In the genomic region with DNA sequence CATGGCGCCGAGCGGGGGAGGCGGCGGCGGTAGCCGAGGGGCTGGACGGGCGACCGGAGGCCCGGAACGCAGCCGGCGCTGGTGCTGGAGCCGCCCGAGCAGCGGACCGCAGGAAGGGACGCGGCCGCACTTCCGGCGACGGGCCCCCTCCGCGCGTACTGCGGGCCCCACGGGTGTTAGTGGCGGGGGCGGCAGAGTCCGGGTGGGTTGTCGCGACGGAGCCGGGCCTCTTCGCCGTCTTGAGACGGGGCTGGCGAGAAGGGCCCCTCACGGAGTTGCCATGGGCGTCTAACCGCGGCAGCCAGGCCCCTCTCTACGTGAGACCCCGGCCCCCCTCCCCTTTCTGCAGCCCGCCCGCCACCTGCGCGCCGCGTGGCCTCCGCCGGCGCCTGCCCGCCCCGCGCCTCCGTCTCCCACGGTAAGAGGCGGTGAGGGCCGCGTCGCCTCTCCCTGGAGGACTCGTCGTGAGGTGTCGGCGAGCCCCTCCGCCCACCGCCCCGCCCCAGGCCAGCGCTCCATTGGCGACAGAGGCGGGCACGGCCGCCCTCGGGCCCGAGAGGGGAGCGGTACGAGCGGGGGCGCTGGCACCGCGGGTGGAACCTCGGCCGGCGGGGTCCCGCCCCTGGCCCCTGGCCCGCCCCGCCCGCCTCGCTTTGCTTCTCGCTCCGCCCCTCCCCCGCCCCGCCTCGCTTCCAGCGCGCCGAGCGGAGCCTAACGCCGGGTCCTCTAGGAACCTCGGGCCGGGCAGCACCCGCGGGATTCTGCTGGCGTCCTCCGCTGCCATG, we compare ENCODE assay signal across 1 cellular context.
TF ChIP-seq lines count a peak whose summit lies in the region.

A gene with protein sequence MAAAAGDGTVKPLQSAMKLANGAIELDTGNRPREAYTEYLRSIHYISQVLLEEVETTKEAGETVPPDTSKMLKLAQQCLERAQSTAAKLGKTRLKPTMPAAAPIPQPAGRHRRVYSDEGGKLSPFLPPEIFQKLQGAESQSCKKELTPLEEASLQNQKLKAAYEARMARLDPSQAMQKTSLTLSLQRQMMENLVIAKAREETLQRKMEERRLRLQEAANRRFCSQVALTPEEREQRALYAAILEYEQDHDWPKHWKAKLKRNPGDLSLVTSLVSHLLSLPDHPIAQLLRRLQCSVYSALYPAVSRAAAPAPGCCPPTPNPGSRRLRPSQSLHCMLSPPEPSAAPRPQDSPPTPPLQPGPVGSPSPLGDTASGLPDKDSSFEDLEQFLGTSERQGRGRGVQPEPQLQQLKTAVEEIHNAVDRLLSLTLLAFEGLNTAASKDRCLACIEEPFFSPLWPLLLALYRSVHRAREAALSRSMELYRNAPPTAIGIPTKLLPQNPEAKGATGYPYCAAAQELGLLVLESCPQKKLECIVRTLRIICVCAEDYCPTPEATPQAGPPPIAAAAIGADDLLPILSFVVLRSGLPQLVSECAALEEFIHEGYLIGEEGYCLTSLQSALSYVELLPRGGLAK (minus strand): TSS at position 40 of the 785 bp plus-strand sequence. CDS start 37 bp downstream, at position 3.
A gene with protein sequence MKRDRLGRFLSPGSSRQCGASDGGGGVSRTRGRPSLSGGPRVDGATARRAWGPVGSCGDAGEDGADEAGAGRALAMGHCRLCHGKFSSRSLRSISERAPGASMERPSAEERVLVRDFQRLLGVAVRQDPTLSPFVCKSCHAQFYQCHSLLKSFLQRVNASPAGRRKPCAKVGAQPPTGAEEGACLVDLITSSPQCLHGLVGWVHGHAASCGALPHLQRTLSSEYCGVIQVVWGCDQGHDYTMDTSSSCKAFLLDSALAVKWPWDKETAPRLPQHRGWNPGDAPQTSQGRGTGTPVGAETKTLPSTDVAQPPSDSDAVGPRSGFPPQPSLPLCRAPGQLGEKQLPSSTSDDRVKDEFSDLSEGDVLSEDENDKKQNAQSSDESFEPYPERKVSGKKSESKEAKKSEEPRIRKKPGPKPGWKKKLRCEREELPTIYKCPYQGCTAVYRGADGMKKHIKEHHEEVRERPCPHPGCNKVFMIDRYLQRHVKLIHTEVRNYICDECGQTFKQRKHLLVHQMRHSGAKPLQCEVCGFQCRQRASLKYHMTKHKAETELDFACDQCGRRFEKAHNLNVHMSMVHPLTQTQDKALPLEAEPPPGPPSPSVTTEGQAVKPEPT (plus strand): TSS at position 679 of the 785 bp plus-strand sequence. CDS start 104 bp downstream, at position 783.

TF ChIP-seq in K562, 482 proteins besides CTCF, POLR2A, EP300 and RAD21 (continued from another document and continues in another):
- TF ChIP-seq, protein P1, sequence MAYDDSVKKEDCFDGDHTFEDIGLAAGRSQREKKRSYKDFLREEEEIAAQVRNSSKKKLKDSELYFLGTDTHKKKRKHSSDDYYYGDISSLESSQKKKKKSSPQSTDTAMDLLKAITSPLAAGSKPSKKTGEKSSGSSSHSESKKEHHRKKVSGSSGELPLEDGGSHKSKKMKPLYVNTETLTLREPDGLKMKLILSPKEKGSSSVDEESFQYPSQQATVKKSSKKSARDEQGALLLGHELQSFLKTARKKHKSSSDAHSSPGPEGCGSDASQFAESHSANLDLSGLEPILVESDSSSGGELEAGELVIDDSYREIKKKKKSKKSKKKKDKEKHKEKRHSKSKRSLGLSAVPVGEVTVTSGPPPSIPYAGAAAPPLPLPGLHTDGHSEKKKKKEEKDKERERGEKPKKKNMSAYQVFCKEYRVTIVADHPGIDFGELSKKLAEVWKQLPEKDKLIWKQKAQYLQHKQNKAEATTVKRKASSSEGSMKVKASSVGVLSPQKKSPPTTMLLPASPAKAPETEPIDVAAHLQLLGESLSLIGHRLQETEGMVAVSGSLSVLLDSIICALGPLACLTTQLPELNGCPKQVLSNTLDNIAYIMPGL (CRISPR knock-in tag; IDR thresholded peaks at IDR 0.05), result peak; percentile 71; the same call in 1 of the 2 replicates
- peak; percentile 82; the same call in 1 of the 2 replicates for TF ChIP-seq KLF13 (tag; IDR thresholded peaks at IDR 0.05; ENCODE audit: borderline replicate concordance, low read depth)
- TF ChIP-seq MCM5 (IDR thresholded peaks at IDR 0.05; ENCODE audit: low read depth), result no peak
- TF ChIP-seq, protein P2, sequence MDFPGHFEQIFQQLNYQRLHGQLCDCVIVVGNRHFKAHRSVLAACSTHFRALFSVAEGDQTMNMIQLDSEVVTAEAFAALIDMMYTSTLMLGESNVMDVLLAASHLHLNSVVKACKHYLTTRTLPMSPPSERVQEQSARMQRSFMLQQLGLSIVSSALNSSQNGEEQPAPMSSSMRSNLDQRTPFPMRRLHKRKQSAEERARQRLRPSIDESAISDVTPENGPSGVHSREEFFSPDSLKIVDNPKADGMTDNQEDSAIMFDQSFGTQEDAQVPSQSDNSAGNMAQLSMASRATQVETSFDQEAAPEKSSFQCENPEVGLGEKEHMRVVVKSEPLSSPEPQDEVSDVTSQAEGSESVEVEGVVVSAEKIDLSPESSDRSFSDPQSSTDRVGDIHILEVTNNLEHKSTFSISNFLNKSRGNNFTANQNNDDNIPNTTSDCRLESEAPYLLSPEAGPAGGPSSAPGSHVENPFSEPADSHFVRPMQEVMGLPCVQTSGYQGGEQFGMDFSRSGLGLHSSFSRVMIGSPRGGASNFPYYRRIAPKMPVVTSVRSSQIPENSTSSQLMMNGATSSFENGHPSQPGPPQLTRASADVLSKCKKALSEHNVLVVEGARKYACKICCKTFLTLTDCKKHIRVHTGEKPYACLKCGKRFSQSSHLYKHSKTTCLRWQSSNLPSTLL (IDR thresholded peaks at IDR 0.05), result no peak
- TF ChIP-seq HDAC8 (tag; IDR thresholded peaks at IDR 0.05), result no peak
- TF ChIP-seq, protein P3, sequence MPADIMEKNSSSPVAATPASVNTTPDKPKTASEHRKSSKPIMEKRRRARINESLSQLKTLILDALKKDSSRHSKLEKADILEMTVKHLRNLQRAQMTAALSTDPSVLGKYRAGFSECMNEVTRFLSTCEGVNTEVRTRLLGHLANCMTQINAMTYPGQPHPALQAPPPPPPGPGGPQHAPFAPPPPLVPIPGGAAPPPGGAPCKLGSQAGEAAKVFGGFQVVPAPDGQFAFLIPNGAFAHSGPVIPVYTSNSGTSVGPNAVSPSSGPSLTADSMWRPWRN (IDR thresholded peaks at IDR 0.05; ENCODE audit: low read depth), result no peak
- no peak for TF ChIP-seq NR2C1 (IDR thresholded peaks at IDR 0.05)
- no peak for TF ChIP-seq NR2C1 (tag; IDR thresholded peaks at IDR 0.05)
- no peak for TF ChIP-seq SETDB1 (IDR thresholded peaks at IDR 0.05; ENCODE audit: low read length)
- TF ChIP-seq, protein P4, sequence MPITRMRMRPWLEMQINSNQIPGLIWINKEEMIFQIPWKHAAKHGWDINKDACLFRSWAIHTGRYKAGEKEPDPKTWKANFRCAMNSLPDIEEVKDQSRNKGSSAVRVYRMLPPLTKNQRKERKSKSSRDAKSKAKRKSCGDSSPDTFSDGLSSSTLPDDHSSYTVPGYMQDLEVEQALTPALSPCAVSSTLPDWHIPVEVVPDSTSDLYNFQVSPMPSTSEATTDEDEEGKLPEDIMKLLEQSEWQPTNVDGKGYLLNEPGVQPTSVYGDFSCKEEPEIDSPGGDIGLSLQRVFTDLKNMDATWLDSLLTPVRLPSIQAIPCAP (CRISPR knock-in tag; IDR thresholded peaks at IDR 0.05; ENCODE audit: borderline replicate concordance), result no peak
- TF ChIP-seq NCOR1 (IDR thresholded peaks at IDR 0.05), result no peak
- TF ChIP-seq, protein P5, sequence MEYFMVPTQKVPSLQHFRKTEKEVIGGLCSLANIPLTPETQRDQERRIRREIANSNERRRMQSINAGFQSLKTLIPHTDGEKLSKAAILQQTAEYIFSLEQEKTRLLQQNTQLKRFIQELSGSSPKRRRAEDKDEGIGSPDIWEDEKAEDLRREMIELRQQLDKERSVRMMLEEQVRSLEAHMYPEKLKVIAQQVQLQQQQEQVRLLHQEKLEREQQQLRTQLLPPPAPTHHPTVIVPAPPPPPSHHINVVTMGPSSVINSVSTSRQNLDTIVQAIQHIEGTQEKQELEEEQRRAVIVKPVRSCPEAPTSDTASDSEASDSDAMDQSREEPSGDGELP (CRISPR knock-in tag; IDR thresholded peaks at IDR 0.05; ENCODE audit: borderline replicate concordance), result peak; percentile 12; the same call in 1 of the 2 replicates
- TF ChIP-seq MCM2 (IDR thresholded peaks at IDR 0.05; ENCODE audit: low read depth), result no peak
- peak; percentile 24; the same call in 1 of the 2 replicates for TF ChIP-seq JUN (IDR thresholded peaks at IDR 0.05; ENCODE audit: borderline replicate concordance, low read depth, low read length)
- no peak for TF ChIP-seq JUN (CRISPR knock-in tag; IDR thresholded peaks at IDR 0.05; ENCODE audit: borderline replicate concordance)
- TF ChIP-seq, protein P6, sequence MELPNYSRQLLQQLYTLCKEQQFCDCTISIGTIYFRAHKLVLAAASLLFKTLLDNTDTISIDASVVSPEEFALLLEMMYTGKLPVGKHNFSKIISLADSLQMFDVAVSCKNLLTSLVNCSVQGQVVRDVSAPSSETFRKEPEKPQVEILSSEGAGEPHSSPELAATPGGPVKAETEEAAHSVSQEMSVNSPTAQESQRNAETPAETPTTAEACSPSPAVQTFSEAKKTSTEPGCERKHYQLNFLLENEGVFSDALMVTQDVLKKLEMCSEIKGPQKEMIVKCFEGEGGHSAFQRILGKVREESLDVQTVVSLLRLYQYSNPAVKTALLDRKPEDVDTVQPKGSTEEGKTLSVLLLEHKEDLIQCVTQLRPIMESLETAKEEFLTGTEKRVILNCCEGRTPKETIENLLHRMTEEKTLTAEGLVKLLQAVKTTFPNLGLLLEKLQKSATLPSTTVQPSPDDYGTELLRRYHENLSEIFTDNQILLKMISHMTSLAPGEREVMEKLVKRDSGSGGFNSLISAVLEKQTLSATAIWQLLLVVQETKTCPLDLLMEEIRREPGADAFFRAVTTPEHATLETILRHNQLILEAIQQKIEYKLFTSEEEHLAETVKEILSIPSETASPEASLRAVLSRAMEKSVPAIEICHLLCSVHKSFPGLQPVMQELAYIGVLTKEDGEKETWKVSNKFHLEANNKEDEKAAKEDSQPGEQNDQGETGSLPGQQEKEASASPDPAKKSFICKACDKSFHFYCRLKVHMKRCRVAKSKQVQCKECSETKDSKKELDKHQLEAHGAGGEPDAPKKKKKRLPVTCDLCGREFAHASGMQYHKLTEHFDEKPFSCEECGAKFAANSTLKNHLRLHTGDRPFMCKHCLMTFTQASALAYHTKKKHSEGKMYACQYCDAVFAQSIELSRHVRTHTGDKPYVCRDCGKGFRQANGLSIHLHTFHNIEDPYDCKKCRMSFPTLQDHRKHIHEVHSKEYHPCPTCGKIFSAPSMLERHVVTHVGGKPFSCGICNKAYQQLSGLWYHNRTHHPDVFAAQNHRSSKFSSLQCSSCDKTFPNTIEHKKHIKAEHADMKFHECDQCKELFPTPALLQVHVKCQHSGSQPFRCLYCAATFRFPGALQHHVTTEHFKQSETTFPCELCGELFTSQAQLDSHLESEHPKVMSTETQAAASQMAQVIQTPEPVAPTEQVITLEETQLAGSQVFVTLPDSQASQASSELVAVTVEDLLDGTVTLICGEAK (IDR thresholded peaks at IDR 0.05), result peak; percentile 98
- TF ChIP-seq, protein P6 (CRISPR knock-in tag; IDR thresholded peaks at IDR 0.05), result no peak
- no peak for TF ChIP-seq SMAD2 (IDR thresholded peaks at IDR 0.05; ENCODE audit: low read depth, low read length)
- TF ChIP-seq PRMT5 (CRISPR knock-in tag; IDR thresholded peaks at IDR 0.05), result no peak
- TF ChIP-seq ETS2 (tag; IDR thresholded peaks at IDR 0.05; ENCODE audit: borderline replicate concordance, poor library complexity, severe bottlenecking), result no peak
- TF ChIP-seq ZNF764 (CRISPR knock-in tag; IDR thresholded peaks at IDR 0.05; ENCODE audit: low read depth), result no peak
- TF ChIP-seq, protein P7, sequence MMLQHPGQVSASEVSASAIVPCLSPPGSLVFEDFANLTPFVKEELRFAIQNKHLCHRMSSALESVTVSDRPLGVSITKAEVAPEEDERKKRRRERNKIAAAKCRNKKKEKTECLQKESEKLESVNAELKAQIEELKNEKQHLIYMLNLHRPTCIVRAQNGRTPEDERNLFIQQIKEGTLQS (IDR thresholded peaks at IDR 0.05), result no peak
- TF ChIP-seq, protein P7 (CRISPR knock-in tag; conservative IDR thresholded peaks at IDR 0.05), result no peak
- no peak for TF ChIP-seq RFX1 (IDR thresholded peaks at IDR 0.05)
- TF ChIP-seq MYBL2 (IDR thresholded peaks at IDR 0.05; ENCODE audit: low read depth), result no peak
- TF ChIP-seq MYBL2 (CRISPR knock-in tag; IDR thresholded peaks at IDR 0.05; ENCODE audit: borderline replicate concordance), result no peak
- TF ChIP-seq TEAD4 (IDR thresholded peaks at IDR 0.05; ENCODE audit: low read length), result 0 out of 2 replicates have a peak, but pooled peaks have one; percentile 20
- no peak for TF ChIP-seq TEAD4 (CRISPR knock-in tag; IDR thresholded peaks at IDR 0.05; ENCODE audit: borderline replicate concordance)
- peak; percentile 52; the same call in 1 of the 2 replicates for TF ChIP-seq PHF8 (IDR thresholded peaks at IDR 0.05; ENCODE audit: borderline replicate concordance, low read length)
- TF ChIP-seq FOXJ2 (tag; IDR thresholded peaks at IDR 0.05), result no peak
- no peak for TF ChIP-seq ZNF140 (CRISPR knock-in tag; IDR thresholded peaks at IDR 0.05)
- TF ChIP-seq ZNF224 (CRISPR knock-in tag; IDR thresholded peaks at IDR 0.05), result no peak; the same call in 1 of the 2 replicates
- TF ChIP-seq DDX20 (tag; IDR thresholded peaks at IDR 0.05; ENCODE audit: low read depth), result no peak
- peak; percentile 93 for TF ChIP-seq FIP1L1 (IDR thresholded peaks at IDR 0.05; ENCODE audit: low read depth, low read length, poor library complexity, severe bottlenecking)
